In the genomic region with DNA sequence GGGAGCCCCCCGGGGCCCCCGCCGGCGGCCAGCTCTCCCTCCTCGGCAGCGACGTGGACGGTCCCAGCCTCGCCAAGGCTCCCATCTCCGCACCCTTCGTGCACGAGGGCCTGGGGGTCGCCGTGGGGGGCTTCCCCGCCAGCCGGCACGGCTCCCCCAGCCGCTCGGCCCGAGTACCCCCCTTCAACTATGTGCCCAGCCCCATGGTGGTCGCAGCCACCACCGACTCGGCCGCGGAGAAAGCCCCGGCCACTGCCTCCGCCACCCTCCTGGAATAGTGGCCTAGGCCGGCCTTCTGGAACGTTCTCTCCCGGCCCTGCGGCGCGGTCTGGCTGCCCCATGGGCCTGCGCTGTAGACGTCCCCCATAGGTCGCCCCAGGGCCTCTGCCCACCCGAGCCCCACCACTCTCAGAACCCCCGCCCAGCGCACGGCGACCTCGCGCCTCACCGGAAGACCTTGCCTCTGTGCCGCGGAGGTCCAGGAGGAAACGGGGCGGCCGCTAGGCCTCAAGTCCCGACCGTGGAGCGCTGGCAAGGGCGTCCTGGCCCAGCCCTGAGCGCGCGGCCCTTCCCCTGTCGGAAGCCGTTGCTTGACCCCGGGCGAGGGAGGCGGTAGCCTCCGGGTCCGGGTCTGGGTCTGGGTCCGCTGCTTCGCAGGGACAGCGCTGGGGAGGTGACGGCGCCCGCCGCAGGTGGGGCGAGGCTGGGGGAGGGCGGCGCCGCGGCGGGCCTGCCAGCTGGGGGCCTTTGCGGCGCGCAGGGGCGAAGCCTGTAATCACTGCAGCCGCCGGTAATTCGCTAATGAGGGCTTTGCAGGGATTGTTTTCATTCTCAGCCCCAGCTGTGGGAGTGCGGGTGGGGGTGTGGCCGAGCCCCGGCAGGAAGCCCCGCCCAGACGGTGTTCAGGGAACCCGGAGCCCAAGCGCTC, we compare ENCODE assay signal across 8 cellular contexts. TPM values are rescaled to one million over a fixed set of nuclear protein-coding genes. Genes with fewer than 3 reads are reported as not detected.
DNase-seq lines count a peak whose midpoint lies in the region; ATAC-seq and TF ChIP-seq lines count a peak whose summit lies in the region.

No MANE protein-coding gene starts in this region.

- CTCF ChIA-PET in MCF 10A (lab: Yijun Ruan, JAX), result no interaction called here

- POLR2A ChIA-PET in MCF 10A (lab: Yijun Ruan, JAX), result interaction anchor here (0.6 kb wide), 1 partner anchor 500 kb away, joined by 3 read pairs; no protein-coding TSS in a partner anchor

- no peaks in the 10 kb centered on the region for H3K9me3 Mint-ChIP-seq in T-helper 2 cell treated with Interferon-gamma antibody and Interleukin-4, amounts not matched to agents 5 μg/mL and 100 μg/mL, for 36 hours
- H3K9me3 Mint-ChIP-seq in MCF 10A (ENCODE audit: unreplicated experiment), result no peaks in the 10 kb centered on the region

- H3K36me3 Mint-ChIP-seq in T-helper 2 cell treated with Interferon-gamma antibody and Interleukin-4, amounts not matched to agents 5 μg/mL and 100 μg/mL, for 36 hours (ENCODE audit: low read depth), result no peaks in the 10 kb centered on the region
- peaks cover 17% of the 10 kb centered on the region for H3K36me3 Mint-ChIP-seq in MCF 10A (ENCODE audit: insufficient read depth, unreplicated experiment)

- H3K4me1 Mint-ChIP-seq in T-helper 2 cell treated with Interferon-gamma antibody and Interleukin-4, amounts not matched to agents 5 μg/mL and 100 μg/mL, for 36 hours (ENCODE audit: low read depth), result no peaks in the 10 kb centered on the region
- no peaks in the 10 kb centered on the region for H3K4me1 Mint-ChIP-seq in MCF 10A (ENCODE audit: insufficient read depth, unreplicated experiment)

- peaks cover 15% of the 10 kb centered on the region for H3K27me3 Mint-ChIP-seq in T-helper 2 cell treated with Interferon-gamma antibody and Interleukin-4, amounts not matched to agents 5 μg/mL and 100 μg/mL, for 36 hours (ENCODE audit: low read depth)
- no peaks in the 10 kb centered on the region for H3K27me3 Mint-ChIP-seq in MCF 10A (ENCODE audit: insufficient read depth, unreplicated experiment)

- H3K4me3 Mint-ChIP-seq in T-helper 2 cell treated with Interferon-gamma antibody and Interleukin-4, amounts not matched to agents 5 μg/mL and 100 μg/mL, for 36 hours, result peak overlapping the region; percentile 69
- H3K4me3 Mint-ChIP-seq in MCF 10A (ENCODE audit: unreplicated experiment), result peak overlapping the region; percentile 38

- peaks cover 81 to 92% of the 10 kb centered on the region in 2 donors for H3K27me3 ChIP-seq in left lung

- intact Hi-C loops in MCF 10A (cut with micrococcal nuclease) (no loop called here), left lung (cut with DNase I) (no loop called here)

- ATAC-seq in left lung (peak; percentile 63), HG03439 (IDR thresholded peaks at IDR 0.05; ENCODE audit: unreplicated experiment) (no peak)

- TF ChIP-seq CTCF in MCF 10A (IDR thresholded peaks at IDR 0.05; ENCODE audit: unreplicated experiment) (no peak), left lung (IDR thresholded peaks at IDR 0.05) (no peak)

- peaks cover 0 to 13% of the 10 kb centered on the region in 2 donors for H3K36me3 ChIP-seq in left lung

- DNase-seq in SIG-M5 treated with dmso at 0.1 percent for 504 hours (lab: John Stamatoyannopoulos, UW; ENCODE audit: unreplicated experiment) (peak; percentile 39), SIG-M5 (lab: John Stamatoyannopoulos, UW) (no peak), MCF 10A (ENCODE audit: unreplicated experiment) (peak; percentile 36), left lung (peak in 1 of 2 donors; percentile 84), OCI-M1 (lab: John Stamatoyannopoulos, UW) (no peak)
- DNase-seq in T-helper 2 cell treated with Interferon-gamma antibody and Interleukin-4, amounts not matched to agents 5 μg/mL and 100 μg/mL, for 36 hours (ENCODE audit: low spot score), result peak; percentile 56
- DNase-seq in stimulated activated CD8-positive, alpha-beta memory T cell treated with anti-CD3 and anti-CD28 coated beads, Interleukin-15, amount 100 ng/mL, for 1 hour (ENCODE audit: low read depth), result peak; percentile 47

- no peak overlapping the region for H3K27ac ChIP-seq in left lung

- peaks cover 32 to 76% of the 10 kb centered on the region in 2 donors for H3K4me1 ChIP-seq in left lung

- peak overlapping the region; percentile 71 for H3K27ac Mint-ChIP-seq in T-helper 2 cell treated with Interferon-gamma antibody and Interleukin-4, amounts not matched to agents 5 μg/mL and 100 μg/mL, for 36 hours
- no peak overlapping the region for H3K27ac Mint-ChIP-seq in MCF 10A (ENCODE audit: low read depth, unreplicated experiment)

- peak overlapping the region; percentile 8 to 26 for H3K4me3 ChIP-seq in left lung

- H3K9me3 ChIP-seq in left lung, result no peaks in the 10 kb centered on the region

- no TSS peak for BruUV-seq in MCF 10A (replicated peaks; lab: Mats Ljungman, UMichigan)

RNA-seq across cellular contexts. Expression of gene C19orf25, which starts 8.8 kb away (rescaled TPM):
- total RNA-seq in MCF 10A (2022) (36.3 and 40.5 TPM in 2 replicates), left lung (10 to 100 TPM; 31.1 to 32.2 TPM)

RNA-seq across cellular contexts. Expression of gene PCSK4, which starts 19.9 kb away (rescaled TPM):
- 3.4 and 3.7 TPM in 2 replicates for total RNA-seq in MCF 10A (2022)
- total RNA-seq in left lung, result 1 to 10 TPM; 1.9 to 3.2 TPM

RNA-seq across cellular contexts. Expression of gene APC2, which starts 20.3 kb away (rescaled TPM):
- total RNA-seq in MCF 10A (2022) (0.15 and 0.23 TPM in 2 replicates), left lung (under 1 TPM; 0.06 to 0.10 TPM)

RNA-seq across cellular contexts. Expression of gene REEP6, which starts 20.8 kb away (rescaled TPM):
- total RNA-seq in MCF 10A (2022) (3.8 TPM in 2 replicates), left lung (1 to 10 TPM; 1.6 to 2.0 TPM)

RNA-seq across cellular contexts. Expression of gene RPS15, which starts 32.0 kb away (rescaled TPM):
- total RNA-seq in MCF 10A (2022) (1,168 and 1,243 TPM in 2 replicates), left lung (100 to 1,000 TPM; 942 to 951 TPM)

Comparison
In these comparisons a context has a peak if more than half of its experiments do, and no peak if none do; other contexts are left out.
1. DNase-seq: peak in SIG-M5 treated with dmso at 0.1 percent for 504 hours (single experiment), T-helper 2 cell treated with Interferon-gamma antibody and Interleukin-4, amounts not matched to agents 5 μg/mL and 100 μg/mL, for 36 hours (single experiment), MCF 10A (single experiment) and stimulated activated CD8-positive, alpha-beta memory T cell treated with anti-CD3 and anti-CD28 coated beads, Interleukin-15, amount 100 ng/mL, for 1 hour (single experiment); none in SIG-M5 (single experiment) and OCI-M1 (single experiment).